Comparison of ENCODE assay signal across 8 cellular contexts in genomic region chr22:19448739-19449421, GRCh38. TPM values are rescaled to one million over a fixed set of nuclear protein-coding genes. Genes with fewer than 3 reads are reported as not detected.
A peak's percentile ranks its signal among the peaks of the same experiment; 100 is the strongest.
DNase-seq lines count a peak whose midpoint lies in the region; ATAC-seq and TF ChIP-seq lines count a peak whose summit lies in the region.

No MANE protein-coding gene starts in this region.

- H3K27ac ChIP-seq in SK-N-SH (ENCODE audit: low read depth in 2 of 2, low read length in 1 of 2) (peak overlapping the region in 1 of 2 experiments; percentile 54; a peak in 1 of 4 replicates), body of pancreas (peak overlapping the region in 3 of 4 donors; percentile 97 to 99 (median 97))

- intact Hi-C loops in body of pancreas (cut with DNase I): no loop called here

- H3F3A ChIP-seq in SK-N-SH (replicated peaks; ENCODE audit: insufficient read depth) (peaks cover 9% of the 10 kb centered on the region), Loucy (ENCODE audit: low read depth) (no peaks in the 10 kb centered on the region)

- H3K36me3 ChIP-seq in SK-N-SH (replicated peaks in 1 of 2; ENCODE audit: control insufficient read depth in 1 of 2, insufficient read depth in 2 of 2, low read length in 1 of 2): peaks cover 22 to 56% of the 10 kb centered on the region in 2 experiments
- H3K36me3 ChIP-seq in Loucy (ENCODE audit: insufficient read depth, low read length): peaks cover 16% of the 10 kb centered on the region; the same call in 1 of the 2 replicates
- H3K36me3 ChIP-seq in body of pancreas (replicated peaks in 1 of 2; ENCODE audit: insufficient read depth in 1 of 2, low read depth in 2 of 2): peaks cover 0 to 4% of the 10 kb centered on the region in 2 donors

- no peak for TF ChIP-seq RAD21 in SK-N-SH (IDR thresholded peaks at IDR 0.05; ENCODE audit: low read length)

- H3K27me3 ChIP-seq in SK-N-SH (ENCODE audit: insufficient read depth) (no peaks in the 10 kb centered on the region), Loucy (ENCODE audit: insufficient read depth, low read length, poor library complexity, severe bottlenecking) (no peaks in the 10 kb centered on the region), body of pancreas (no peaks in the 10 kb centered on the region)

- DNase-seq in SK-N-SH (no peak), body of pancreas (no peak), NCI-H1436 (lab: John Stamatoyannopoulos, UW) (no peak), OCI-M1 (lab: John Stamatoyannopoulos, UW) (no peak)
- peak; percentile 42 to 51 for DNase-seq in stimulated activated CD4-positive, alpha-beta T cell treated with anti-CD3 and anti-CD28 coated beads, Interleukin-2, amount 100 ng/mL, for 24 hours

- peaks cover 0 to 19% of the 10 kb centered on the region in 2 experiments; a peak in 1 of 4 replicates for H3K4me1 ChIP-seq in SK-N-SH (ENCODE audit: control insufficient read depth in 1 of 2, insufficient read depth in 2 of 2, low read depth in 1 of 2, low read length in 1 of 2)
- H3K4me1 ChIP-seq in Loucy (ENCODE audit: insufficient read depth, low read length, poor library complexity, severe bottlenecking): peaks cover 31% of the 10 kb centered on the region
- peaks cover 41% of the 10 kb centered on the region for H3K4me1 ChIP-seq in body of pancreas

- 91% methylated on average over 5 of the region's 5 CpGs for WGBS in SK-N-SH (ENCODE audit: low lambda C conversion rate)
- WGBS in body of pancreas, 2 donors: 43 to 53% methylated on average over 5 of the region's 5 CpGs

- no peak overlapping the region for H3K9ac ChIP-seq in SK-N-SH
- H3K9ac ChIP-seq in Loucy (ENCODE audit: low read depth, low read length, poor library complexity, severe bottlenecking): peak overlapping the region; percentile 83

- CTCF ChIA-PET in SK-N-SH (lab: Yijun Ruan, JAX): no interaction called here

- H2AFZ ChIP-seq in SK-N-SH (ENCODE audit: low read depth): no peak overlapping the region
- no peak overlapping the region for H2AFZ ChIP-seq in Loucy (ENCODE audit: low read length)

- no peaks in the 10 kb centered on the region for H3K9me3 ChIP-seq in SK-N-SH
- no peaks in the 10 kb centered on the region for H3K9me3 ChIP-seq in Loucy (ENCODE audit: insufficient read depth, low read depth, low read length)
- no peaks in the 10 kb centered on the region for H3K9me3 ChIP-seq in body of pancreas

- no peaks in the 10 kb centered on the region for H3K9me2 ChIP-seq in SK-N-SH
- H3K9me2 ChIP-seq in Loucy (replicated peaks; ENCODE audit: low read depth, low read length): no peaks in the 10 kb centered on the region

- no peak for TF ChIP-seq POLR2A in body of pancreas (IDR thresholded peaks at IDR 0.05)

- TF ChIP-seq EP300 in SK-N-SH (IDR thresholded peaks at IDR 0.05; ENCODE audit: borderline replicate concordance in 1 of 2, low read depth in 1 of 2, low read length in 1 of 2): no peak

- H3K4me2 ChIP-seq in SK-N-SH: peak overlapping the region; percentile 85; the same call in 1 of the 2 replicates
- peak overlapping the region; percentile 77 for H3K4me2 ChIP-seq in Loucy (ENCODE audit: low read depth, low read length, poor library complexity, severe bottlenecking)

- TF ChIP-seq CTCF in SK-N-SH (IDR thresholded peaks at IDR 0.05): no peak
- no peak for TF ChIP-seq CTCF in Loucy (conservative IDR thresholded peaks at IDR 0.05; ENCODE audit: low read length)
- no peak for TF ChIP-seq CTCF in body of pancreas (IDR thresholded peaks at IDR 0.05)

- H4K20me1 ChIP-seq in SK-N-SH (ENCODE audit: insufficient read depth) (0 out of 2 replicates have a peak, but pooled peaks cover 2% of the 10 kb centered on the region), Loucy (ENCODE audit: insufficient read depth, low read length, poor library complexity, severe bottlenecking) (peaks cover 20% of the 10 kb centered on the region)

- H3K4me3 ChIP-seq in SK-N-SH (ENCODE audit: low read depth in 2 of 2, low read length in 1 of 2): no peak overlapping the region
- peak overlapping the region; percentile 84 for H3K4me3 ChIP-seq in Loucy (ENCODE audit: low read length, poor library complexity, severe bottlenecking)
- no peak overlapping the region for H3K4me3 ChIP-seq in body of pancreas

- ATAC-seq in SK-N-SH treated with all-trans-retinoic acid at 6 μM for 48 hours (no peak), body of pancreas (no peak), GM19467 (IDR thresholded peaks at IDR 0.05; ENCODE audit: unreplicated experiment) (no peak)

- POLR2A ChIA-PET in SK-N-SH (lab: Yijun Ruan, JAX): no interaction called here

- H3K79me2 ChIP-seq in SK-N-SH (ENCODE audit: insufficient read depth) (peaks cover 36% of the 10 kb centered on the region), Loucy (ENCODE audit: insufficient read depth, low read length) (peaks cover 53% of the 10 kb centered on the region)

TF ChIP-seq in SK-N-SH, 30 proteins besides CTCF, POLR2A, EP300 and RAD21 (continues in another document):
- no peak for TF ChIP-seq SMC3 (IDR thresholded peaks at IDR 0.05; ENCODE audit: low read depth, low read length)
- no peak for TF ChIP-seq MEF2A (IDR thresholded peaks at IDR 0.05; ENCODE audit: borderline replicate concordance, low read depth)
- no peak for TF ChIP-seq EZH2phosphoT487 (IDR thresholded peaks at IDR 0.05; ENCODE audit: borderline replicate concordance, low read depth)
- no peak for TF ChIP-seq GABPA (IDR thresholded peaks at IDR 0.05; ENCODE audit: low read depth)
- TF ChIP-seq, protein P1, sequence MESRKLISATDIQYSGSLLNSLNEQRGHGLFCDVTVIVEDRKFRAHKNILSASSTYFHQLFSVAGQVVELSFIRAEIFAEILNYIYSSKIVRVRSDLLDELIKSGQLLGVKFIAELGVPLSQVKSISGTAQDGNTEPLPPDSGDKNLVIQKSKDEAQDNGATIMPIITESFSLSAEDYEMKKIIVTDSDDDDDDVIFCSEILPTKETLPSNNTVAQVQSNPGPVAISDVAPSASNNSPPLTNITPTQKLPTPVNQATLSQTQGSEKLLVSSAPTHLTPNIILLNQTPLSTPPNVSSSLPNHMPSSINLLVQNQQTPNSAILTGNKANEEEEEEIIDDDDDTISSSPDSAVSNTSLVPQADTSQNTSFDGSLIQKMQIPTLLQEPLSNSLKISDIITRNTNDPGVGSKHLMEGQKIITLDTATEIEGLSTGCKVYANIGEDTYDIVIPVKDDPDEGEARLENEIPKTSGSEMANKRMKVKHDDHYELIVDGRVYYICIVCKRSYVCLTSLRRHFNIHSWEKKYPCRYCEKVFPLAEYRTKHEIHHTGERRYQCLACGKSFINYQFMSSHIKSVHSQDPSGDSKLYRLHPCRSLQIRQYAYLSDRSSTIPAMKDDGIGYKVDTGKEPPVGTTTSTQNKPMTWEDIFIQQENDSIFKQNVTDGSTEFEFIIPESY (IDR thresholded peaks at IDR 0.05; ENCODE audit: borderline replicate concordance, low read depth): no peak
- no peak for TF ChIP-seq GATA2 (CRISPR knock-in tag; IDR thresholded peaks at IDR 0.05)
- no peak for TF ChIP-seq CHD2 (IDR thresholded peaks at IDR 0.05; ENCODE audit: low read length, partially characterized antibody)
- no peak for TF ChIP-seq RCOR1 (IDR thresholded peaks at IDR 0.05; ENCODE audit: low read length)
- TF ChIP-seq POLR2AphosphoS5 (IDR thresholded peaks at IDR 0.05; ENCODE audit: low read depth, low read length): no peak

TF ChIP-seq in SK-N-SH treated with all-trans-retinoic acid at 6 μM for 48 hours, 23 proteins besides CTCF, POLR2A, EP300 and RAD21 (continues in another document):
- TF ChIP-seq ZC3H10 (CRISPR knock-in tag; IDR thresholded peaks at IDR 0.05) (no peak), TSHZ2 (CRISPR knock-in tag; IDR thresholded peaks at IDR 0.05) (no peak)

RNA-seq across cellular contexts. Expression of gene C22orf39, which starts 1.4 kb away (rescaled TPM):
- polyA plus RNA-seq in SK-N-SH (2012; rRNA removed): 17.7 and 22.2 TPM in 2 replicates
- 21.1 and 21.7 TPM in 2 replicates for polyA plus RNA-seq in SK-N-SH (2012; cell fraction: cytosol; rRNA removed)
- polyA plus RNA-seq in SK-N-SH (2012; cell fraction: nucleus; rRNA removed): 11.1 and 14.0 TPM in 2 replicates
- 10 to 100 TPM; 36.1 to 49.8 TPM for total RNA-seq in body of pancreas

RNA-seq across cellular contexts. Expression of gene MRPL40, which starts 16.5 kb away (rescaled TPM):
- polyA plus RNA-seq in SK-N-SH (2012; rRNA removed): 34.9 and 35.7 TPM in 2 replicates
- polyA plus RNA-seq in SK-N-SH (2012; cell fraction: cytosol; rRNA removed): 40.6 and 43.4 TPM in 2 replicates
- polyA plus RNA-seq in SK-N-SH (2012; cell fraction: nucleus; rRNA removed): 12.7 and 17.4 TPM in 2 replicates
- 10 to 100 TPM in 1 of 2 donors, 1 to 10 TPM in 1; 4.0 to 13.5 TPM for total RNA-seq in body of pancreas

RNA-seq across cellular contexts. Expression of gene HIRA, which starts 17.3 kb away (rescaled TPM):
- polyA plus RNA-seq in SK-N-SH (2012; rRNA removed): 20.2 and 21.0 TPM in 2 replicates
- 13.6 and 19.3 TPM in 2 replicates for polyA plus RNA-seq in SK-N-SH (2012; cell fraction: cytosol; rRNA removed)
- polyA plus RNA-seq in SK-N-SH (2012; cell fraction: nucleus; rRNA removed): 21.0 and 23.4 TPM in 2 replicates
- 10 to 100 TPM; 10.6 to 12.9 TPM for total RNA-seq in body of pancreas

RNA-seq across cellular contexts. Expression of gene UFD1, which starts 30.1 kb away (rescaled TPM):
- 111 and 122 TPM in 2 replicates for polyA plus RNA-seq in SK-N-SH (2012; rRNA removed)
- 91.4 and 107 TPM in 2 replicates for polyA plus RNA-seq in SK-N-SH (2012; cell fraction: cytosol; rRNA removed)
- 84.4 and 109 TPM in 2 replicates for polyA plus RNA-seq in SK-N-SH (2012; cell fraction: nucleus; rRNA removed)
- 10 to 100 TPM; 13.2 to 27.2 TPM for total RNA-seq in body of pancreas

RNA-seq across cellular contexts. Expression of gene CDC45, which starts 30.8 kb away (rescaled TPM):
- 23.6 and 26.4 TPM in 2 replicates for polyA plus RNA-seq in SK-N-SH (2012; rRNA removed)
- 21.2 and 22.9 TPM in 2 replicates for polyA plus RNA-seq in SK-N-SH (2012; cell fraction: cytosol; rRNA removed)
- 37.9 and 38.2 TPM in 2 replicates for polyA plus RNA-seq in SK-N-SH (2012; cell fraction: nucleus; rRNA removed)
- total RNA-seq in body of pancreas: not detected

Comparison
In these comparisons a context has a peak if more than half of its experiments do, and no peak if none do; other contexts are left out.
1. DNase-seq: peak in stimulated activated CD4-positive, alpha-beta T cell treated with anti-CD3 and anti-CD28 coated beads, Interleukin-2, amount 100 ng/mL, for 24 hours (2 of 2); none in SK-N-SH (single experiment), body of pancreas (0 of 4), NCI-H1436 (single experiment) and OCI-M1 (single experiment).